30 cellular contexts compared by ENCODE assay signal in the genomic region with DNA sequence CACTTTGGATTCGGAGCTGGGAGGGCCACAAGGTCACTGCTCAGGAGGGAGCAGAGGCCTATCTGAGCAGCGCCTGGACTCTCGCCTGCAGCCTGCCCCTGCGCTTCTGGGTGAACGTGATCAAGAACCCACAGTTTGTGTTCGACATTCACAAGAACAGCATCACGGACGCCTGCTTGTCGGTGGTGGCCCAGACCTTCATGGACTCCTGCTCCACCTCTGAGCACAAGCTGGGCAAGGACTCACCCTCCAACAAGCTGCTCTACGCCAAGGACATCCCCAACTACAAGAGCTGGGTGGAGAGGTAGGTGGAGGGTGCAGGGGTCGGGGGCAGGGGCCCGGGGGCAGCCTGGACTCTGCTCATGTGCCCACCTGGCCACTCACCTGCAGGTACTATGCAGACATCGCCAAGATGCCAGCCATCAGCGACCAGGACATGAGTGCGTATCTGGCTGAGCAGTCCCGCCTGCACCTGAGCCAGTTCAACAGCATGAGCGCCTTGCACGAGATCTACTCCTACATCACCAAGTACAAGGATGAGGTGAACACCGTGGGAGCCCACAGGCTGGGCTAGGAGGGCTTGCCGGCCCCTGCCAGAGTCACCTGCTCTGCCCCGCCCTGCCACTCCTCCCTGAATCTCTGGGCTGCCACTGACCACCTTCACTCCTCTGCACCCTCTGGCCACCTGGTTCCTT.
"Had no signal": no experiment of that assay in that cellular context is flagged by ENCODE, and none has a peak within 500 bp of the region (broad histone marks: within the 10 kb centered on the region; RNA-seq: fewer than 3 reads in every experiment).

No MANE protein-coding gene starts in this region.

- H3K36me3 ChIP-seq: cardiac muscle cell had no signal

- FAIRE-seq: colon, endometrium, endothelial cell of umbilical vein had no signal

- H3K9me3 ChIP-seq: ascending aorta, breast epithelium, esophagus squamous epithelium, gastroesophageal sphincter had no signal

- H3K4me3 ChIP-seq: ascending aorta, breast epithelium, cardiac muscle cell, esophagus squamous epithelium, gastroesophageal sphincter had no signal

- DNase-seq: activated B cell treated with CpG ODN at 0.5 μM for 24 hours; activated CD4-positive, alpha-beta memory T cell treated with anti-CD3 and anti-CD28 coated beads for 36 hours; activated CD4-positive, alpha-beta T cell treated with anti-CD3 and anti-CD28 coated beads for 48 hours; activated CD4-positive, alpha-beta T cell treated with anti-CD3 and anti-CD28 coated beads, Interleukin-2, amount 50 U/mL, for 1 hour; activated CD8-positive, alpha-beta memory T cell treated with anti-CD3 and anti-CD28 coated beads, Interleukin-2, amount 10 ng/mL, durations not matched to agents 7 days and 5 days; activated CD8-positive, alpha-beta memory T cell treated with anti-CD3 and anti-CD28 coated beads, Interleukin-2, amount 50 U/mL, for 4 hours; activated CD8-positive, alpha-beta T cell treated with anti-CD3 and anti-CD28 coated beads, Interleukin-2, amount 10 ng/mL, durations not matched to agents 7 days and 5 days; activated effector memory CD4-positive, alpha-beta T cell treated with anti-CD3 and anti-CD28 coated beads, Interleukin-2, amount 50 U/mL, for 16 hours; activated naive CD4-positive, alpha-beta T cell treated with anti-CD3 and anti-CD28 coated beads for 36 hours; activated naive CD8-positive, alpha-beta T cell treated with anti-CD3 and anti-CD28 coated beads, Interleukin-2, amount 10 ng/mL, durations not matched to agents 7 days and 5 days; activated T-cell treated with anti-CD3 and anti-CD28 coated beads, Interleukin-2, amount 50 U/mL, for 1 hour; activated T-cell treated with anti-CD3 and anti-CD28 coated beads, Interleukin-2, amount 50 U/mL, for 48 hours; cortex of kidney; effector CD8-positive, alpha-beta T cell; esophagus squamous epithelium; foreskin melanocyte; SW 1271; T-cell; T-helper 17 cell; T1000; WERI-Rb-1 had no signal

- H3K4me1 ChIP-seq: breast epithelium had no signal

- H3K27ac ChIP-seq: cardiac muscle cell, epithelial cell of prostate, esophagus squamous epithelium, gastroesophageal sphincter, WERI-Rb-1 had no signal

- ATAC-seq: activated CD4-positive, CD25-positive, alpha-beta regulatory T cell treated with anti-CD3 and anti-CD28 coated beads, Interleukin-2, amount 50 U/mL, for 24 hours; activated CD8-positive, alpha-beta memory T cell treated with anti-CD3 and anti-CD28 coated beads, Interleukin-2, amount 10 ng/mL, durations not matched to agents 7 days and 5 days; activated CD8-positive, alpha-beta T cell treated with anti-CD3 and anti-CD28 coated beads, Interleukin-2, amount 10 ng/mL, durations not matched to agents 7 days and 5 days; gastroesophageal sphincter; T-cell; T-helper 17 cell had no signal

- H3K27me3 ChIP-seq: ascending aorta, breast epithelium, cardiac muscle cell, esophagus squamous epithelium, gastroesophageal sphincter had no signal
